ENCODE assay signal across 23 cellular contexts in genomic region chr16:2278956-2279800, GRCh38. TPM values are rescaled to one million over a fixed set of nuclear protein-coding genes. Genes with fewer than 3 reads are reported as not detected.
A peak's percentile ranks its signal among the peaks of the same experiment; 100 is the strongest.
DNase-seq lines count a peak whose midpoint lies in the region; ATAC-seq, FAIRE-seq and TF ChIP-seq lines count a peak whose summit lies in the region.
"Had no signal": no experiment of that assay in that cellular context is flagged by ENCODE, and none has a peak within 500 bp of the region (broad histone marks: within the 10 kb centered on the region; RNA-seq: fewer than 3 reads in every experiment).

No MANE protein-coding gene starts in this region.

- no peaks in the 10 kb centered on the region for H3K23me2 ChIP-seq in H1 (ENCODE audit: low read depth, low read length)

- no peak overlapping the region for H2AK5ac ChIP-seq in H1 (ENCODE audit: low read depth, low read length)

- no peak overlapping the region for H2BK20ac ChIP-seq in H1 (ENCODE audit: low read length)

- TF ChIP-seq EP300 in H1 (IDR thresholded peaks at IDR 0.05; ENCODE audit: borderline replicate concordance in 1 of 2, low read depth in 2 of 2, low read length in 2 of 2): no peak

- H4K8ac ChIP-seq in H1 (ENCODE audit: extremely low read depth, insufficient read depth, low read length): no peak overlapping the region

- H3K14ac ChIP-seq in H1 (ENCODE audit: insufficient read length): no peak overlapping the region

- H3K4me1 ChIP-seq in H1 (replicated peaks in 1 of 4; ENCODE audit: control insufficient read depth in 3 of 4, insufficient read depth in 4 of 4, low read length in 3 of 4): no peaks in the 10 kb centered on the region; a peak in 1 of 7 replicates
- H3K4me1 ChIP-seq in osteoblast (ENCODE audit: insufficient read depth, low read length): no peaks in the 10 kb centered on the region
- H3K4me1 ChIP-seq in ascending aorta: no peaks in the 10 kb centered on the region

- H4K20me1 ChIP-seq in H1 (replicated peaks in 1 of 2; ENCODE audit: control insufficient read depth in 1 of 2, insufficient read depth in 2 of 2, low read length in 2 of 2) (peaks cover 2 to 3% of the 10 kb centered on the region in 2 experiments), osteoblast (ENCODE audit: insufficient read depth, low read length) (no peaks in the 10 kb centered on the region)

- no peak for TF ChIP-seq RAD21 in H1 (IDR thresholded peaks at IDR 0.05 in 1 of 2, conservative IDR thresholded peaks at IDR 0.05 in 1 of 2; ENCODE audit: low read depth in 2 of 2, low read length in 2 of 2)

- no peak overlapping the region for H3K27ac ChIP-seq in H1 (ENCODE audit: low read depth, low read length)
- H3K27ac ChIP-seq in osteoblast (ENCODE audit: low read depth, low read length): no peak overlapping the region
- H3K27ac ChIP-seq in ascending aorta: no peak overlapping the region
- H3K27ac ChIP-seq: BLaER1 treated with 17β-estradiol and CSF1 and Interleukin-3, amounts not matched to agents 10 nM and 100 nM; KMS-11; PC-9; RWPE1 had no signal

- no peak overlapping the region for H3K56ac ChIP-seq in H1 (replicated peaks; ENCODE audit: insufficient read length, low read depth, low read length)

- no peak for ATAC-seq in stimulated activated naive CD8-positive, alpha-beta T cell treated with anti-CD3 and anti-CD28 coated beads, Interleukin-15, Interleukin-2, amounts not matched to agents 100 U/mL and 50 U/mL, for 24 hours

- H3K27me3 ChIP-seq in H1 (replicated peaks in 1 of 4; ENCODE audit: control insufficient read depth in 3 of 4, extremely low read depth in 1 of 4, insufficient read depth in 3 of 4, low read length in 3 of 4): no peaks in the 10 kb centered on the region
- H3K27me3 ChIP-seq in osteoblast (ENCODE audit: insufficient read depth, low read length): peaks cover 39% of the 10 kb centered on the region
- H3K27me3 ChIP-seq in ascending aorta: no peaks in the 10 kb centered on the region
- H3K27me3 ChIP-seq: BLaER1 treated with 17β-estradiol and CSF1 and Interleukin-3, amounts not matched to agents 10 nM and 100 nM had no signal

- DNase-seq in NCI-H2171 treated with DMSO at 0.1 percent for 48 hours (lab: John Stamatoyannopoulos, UW): peak; percentile 16
- no peak for DNase-seq in NCI-H2171 (lab: John Stamatoyannopoulos, UW)
- DNase-seq in NCI-H524 treated with DMSO at 0.1 percent for 48 hours (lab: John Stamatoyannopoulos, UW): peak; percentile 86
- no peak for DNase-seq in H1 (ENCODE audit: low read depth in 1 of 2, low spot score in 2 of 2)
- peak; percentile 87 for DNase-seq in osteoblast (ENCODE audit: insufficient read length, low spot score, missing footprints)
- no peak for DNase-seq in activated CD4-positive, alpha-beta T cell treated with anti-CD3 and anti-CD28 coated beads, Interleukin-2, amount 50 U/mL, for 1 hour
- DNase-seq in stimulated activated naive CD8-positive, alpha-beta T cell treated with anti-CD3 and anti-CD28 coated beads, Interleukin-15, Interleukin-2, amounts not matched to agents 100 U/mL and 50 U/mL, for 24 hours: no peak
- DNase-seq in ascending aorta (ENCODE audit: low spot score in 2 of 2): no peak
- DNase-seq: CD4-positive, alpha-beta memory T cell; EL; GF-D8; IMR-90; NCI-H1105 treated with DMSO at 0.1 percent for 48 hours; NCI-H2029 treated with DMSO at 0.1 percent for 48 hours; NCI-H446; NCI-H69; PC-9; SIG-M5; SK-N-SH had no signal

- TF ChIP-seq CTCF in H1 (IDR thresholded peaks at IDR 0.05; ENCODE audit: control extremely low read depth in 1 of 3, insufficient read depth in 1 of 3, low read depth in 1 of 3, low read length in 3 of 3) (no peak), osteoblast (IDR thresholded peaks at IDR 0.05; ENCODE audit: extremely low read depth, low read depth, low read length) (no peak), ascending aorta (IDR thresholded peaks at IDR 0.05) (no peak)

- CTCF ChIA-PET in H1 (lab: Charles Lee; ENCODE audit: partially characterized antibody): interaction anchor here (0.7 to 4.8 kb wide), 21 partner anchors 9 to 222 kb away, joined by 3 to 30 read pairs (median 4); partner anchors contain the start of genes ABCA3 and TBC1D24

- H3K23ac ChIP-seq in H1 (ENCODE audit: insufficient read length): no peak overlapping the region

- no peak overlapping the region for H3K4ac ChIP-seq in H1 (replicated peaks; ENCODE audit: insufficient read length, low read depth, low read length)

- no peak overlapping the region for H2AFZ ChIP-seq in H1 (ENCODE audit: low read length)
- H2AFZ ChIP-seq in osteoblast (ENCODE audit: low read length): no peak overlapping the region
- H2AFZ ChIP-seq: PC-9 had no signal

- 0 out of 2 replicates have a peak overlapping the region, but pooled peaks have one; percentile 3 for H2BK12ac ChIP-seq in H1 (ENCODE audit: low read depth, low read length)

- H3K4me3 ChIP-seq in H1 (ENCODE audit: extremely low read depth in 1 of 4, insufficient read depth in 2 of 4, low read depth in 3 of 4, low read length in 4 of 4): no peak overlapping the region
- H3K4me3 ChIP-seq in osteoblast (ENCODE audit: insufficient read depth, low read length): no peak overlapping the region
- no peak overlapping the region for H3K4me3 ChIP-seq in ascending aorta
- H3K4me3 ChIP-seq: BLaER1 treated with 17β-estradiol and CSF1 and Interleukin-3, amounts not matched to agents 10 nM and 100 nM; PC-9 had no signal

- no peak overlapping the region for H4K91ac ChIP-seq in H1 (replicated peaks; ENCODE audit: insufficient read length, low read length)

- no peak overlapping the region for H2BK5ac ChIP-seq in H1 (ENCODE audit: low read depth, low read length)

- H2BK120ac ChIP-seq in H1 (replicated peaks; ENCODE audit: low read depth, low read length): no peak overlapping the region

- no peaks in the 10 kb centered on the region for H3K9me3 ChIP-seq in H1 (ENCODE audit: insufficient read depth in 2 of 2, low read depth in 1 of 2, low read length in 1 of 2)
- no peaks in the 10 kb centered on the region for H3K9me3 ChIP-seq in osteoblast (ENCODE audit: low read depth, low read length)
- no peaks in the 10 kb centered on the region for H3K9me3 ChIP-seq in ascending aorta
- H3K9me3 ChIP-seq: BLaER1 treated with 17β-estradiol and CSF1 and Interleukin-3, amounts not matched to agents 10 nM and 100 nM; SK-N-SH had no signal

- POLR2A ChIA-PET in H1 (lab: Charles Lee; ENCODE audit: partially characterized antibody): interaction anchor here (1.1 to 3.6 kb wide), 10 partner anchors 9 to 324 kb away, joined by 3 to 29 read pairs (median 4); partner anchors contain the start of genes ECI1 and TRAF7

- intact Hi-C loops in ascending aorta (cut with DNase I): loop anchor here (10.0 kb wide), 1 partner anchor 56 kb away; no protein-coding TSS in a partner anchor

- no peak overlapping the region for H2BK15ac ChIP-seq in H1 (ENCODE audit: low read length)

- no peak for TF ChIP-seq POLR2A in H1 (IDR thresholded peaks at IDR 0.05; ENCODE audit: control extremely low read depth in 1 of 2, low read depth in 2 of 2, low read length in 2 of 2)

- 91% methylated on average over 26 of the region's 26 CpGs; no CpG with 5 or more reads in 1 of the 2 experiments for WGBS in H1 (ENCODE audit: extremely low coverage in 1 of 2, insufficient coverage in 1 of 2, insufficient read length in 1 of 2, insufficient replicate concordance in 2 of 2, low coverage in 1 of 2, low lambda C conversion rate in 2 of 2, missing lambda C conversion rate in 1 of 2), 2 experiments

- FAIRE-seq in H1 (lab: Jason Lieb, UNC): no peak
- FAIRE-seq: GM19239 had no signal

- no peak overlapping the region for H3K18ac ChIP-seq in H1 (ENCODE audit: extremely low read depth, low read length)

- no peaks in the 10 kb centered on the region for H3K79me2 ChIP-seq in H1 (ENCODE audit: control insufficient read depth in 1 of 2, insufficient read depth in 2 of 2, low read length in 2 of 2)
- no peaks in the 10 kb centered on the region for H3K79me2 ChIP-seq in osteoblast (ENCODE audit: insufficient read depth, low read length)

- H3K36me3 ChIP-seq in H1 (ENCODE audit: control insufficient read depth in 2 of 4, insufficient read depth in 4 of 4, low read length in 3 of 4) (no peaks in the 10 kb centered on the region), osteoblast (ENCODE audit: insufficient read depth, low read length) (no peaks in the 10 kb centered on the region), ascending aorta (peaks cover 10 to 56% of the 10 kb centered on the region in 2 donors)
- H3K36me3 ChIP-seq: BLaER1 treated with 17β-estradiol and CSF1 and Interleukin-3, amounts not matched to agents 10 nM and 100 nM had no signal

- H3K9ac ChIP-seq in H1 (replicated peaks in 1 of 4; ENCODE audit: extremely low read depth in 1 of 4, low read depth in 3 of 4, low read length in 3 of 4): no peak overlapping the region
- H3K9ac ChIP-seq: BLaER1 treated with 17β-estradiol and CSF1 and Interleukin-3, amounts not matched to agents 10 nM and 100 nM; KMS-11; SK-N-SH had no signal

- no peak overlapping the region for H4K5ac ChIP-seq in H1 (ENCODE audit: insufficient read length, low read depth, low read length)

- no peak overlapping the region for H3K4me2 ChIP-seq in H1 (ENCODE audit: insufficient read depth in 1 of 2, low read depth in 2 of 2, low read length in 2 of 2)
- no peak overlapping the region for H3K4me2 ChIP-seq in osteoblast (ENCODE audit: insufficient read depth, low read length)
- H3K4me2 ChIP-seq: BLaER1 treated with 17β-estradiol and CSF1 and Interleukin-3, amounts not matched to agents 10 nM and 100 nM; KMS-11; PC-9; SK-N-SH had no signal

- H3K79me1 ChIP-seq in H1 (ENCODE audit: low read depth, low read length): no peaks in the 10 kb centered on the region

RNA-seq across cellular contexts. Expression of gene RNPS1, which starts 11.3 kb away (rescaled TPM):
- 330 and 357 TPM in 2 replicates for total RNA-seq in H1 (2021; fragmentation: NEBNext Ultra II Directional; extraction: Animal tissue kit (Norgen Biotek cat#: 25700))
- 350 and 516 TPM in 2 replicates for polyA plus RNA-seq in H1 (2011; rRNA removed)
- 390 TPM for polyA plus RNA-seq in H1 (2011; cell fraction: cytosol; rRNA removed)
- 343 TPM for polyA plus RNA-seq in H1 (2011; cell fraction: nucleus; rRNA removed)
- polyA plus RNA-seq in H1 (2012, experiment 1 of 2): 265 to 341 TPM (median 323 TPM) in 4 replicates
- polyA plus RNA-seq in H1 (2012, experiment 2 of 2): 331 TPM
- 282 TPM for polyA plus RNA-seq in H1 (2013, experiment 1 of 2)
- polyA plus RNA-seq in H1 (2013, experiment 2 of 2): 281 TPM
- 137 and 199 TPM in 2 replicates for polyA minus RNA-seq in H1 (2011; rRNA and poly(A)+ RNA removed)
- 150 TPM for polyA minus RNA-seq in H1 (2011; cell fraction: cytosol; rRNA and poly(A)+ RNA removed)
- 141 TPM for polyA minus RNA-seq in H1 (2011; cell fraction: nucleus; rRNA and poly(A)+ RNA removed)
- total RNA-seq in osteoblast (64.2 and 81.1 TPM in 2 replicates), ascending aorta (134 TPM)

RNA-seq across cellular contexts. Expression of gene ECI1, which starts 27.8 kb away (rescaled TPM):
- 79.5 and 80.0 TPM in 2 replicates for total RNA-seq in H1 (2021; fragmentation: NEBNext Ultra II Directional; extraction: Animal tissue kit (Norgen Biotek cat#: 25700))
- polyA plus RNA-seq in H1 (2011; rRNA removed): 151 and 154 TPM in 2 replicates
- 133 TPM for polyA plus RNA-seq in H1 (2011; cell fraction: cytosol; rRNA removed)
- 128 TPM for polyA plus RNA-seq in H1 (2011; cell fraction: nucleus; rRNA removed)
- 67.8 to 120 TPM (median 104 TPM) in 4 replicates for polyA plus RNA-seq in H1 (2012, experiment 1 of 2)
- polyA plus RNA-seq in H1 (2012, experiment 2 of 2): 83.0 TPM
- 59.9 TPM for polyA plus RNA-seq in H1 (2013, experiment 1 of 2)
- polyA plus RNA-seq in H1 (2013, experiment 2 of 2): 52.9 TPM
- polyA minus RNA-seq in H1 (2011; rRNA and poly(A)+ RNA removed): 20.6 and 24.2 TPM in 2 replicates
- polyA minus RNA-seq in H1 (2011; cell fraction: cytosol; rRNA and poly(A)+ RNA removed): 42.8 TPM
- 39.6 TPM for polyA minus RNA-seq in H1 (2011; cell fraction: nucleus; rRNA and poly(A)+ RNA removed)
- total RNA-seq in osteoblast (42.3 and 44.5 TPM in 2 replicates), ascending aorta (10.9 TPM)

RNA-seq across cellular contexts. Expression of gene DNASE1L2, which starts 42.9 kb away (rescaled TPM):
- 0.19 and 0.35 TPM in 2 replicates for total RNA-seq in H1 (2021; fragmentation: NEBNext Ultra II Directional; extraction: Animal tissue kit (Norgen Biotek cat#: 25700))
- polyA plus RNA-seq in H1 (2011; rRNA removed): 0.75 and 0.97 TPM in 2 replicates
- polyA plus RNA-seq in H1 (2011; cell fraction: cytosol; rRNA removed): 0.41 TPM
- polyA plus RNA-seq in H1 (2011; cell fraction: nucleus; rRNA removed): 2.0 TPM
- polyA plus RNA-seq in H1 (2012, experiment 1 of 2): 0.20 to 0.64 TPM (median 0.42 TPM) in 4 replicates
- polyA plus RNA-seq in H1 (2012, experiment 2 of 2): 0.24 TPM
- polyA plus RNA-seq in H1 (2013, experiment 1 of 2): 0.28 TPM
- 0.22 TPM for polyA plus RNA-seq in H1 (2013, experiment 2 of 2)
- polyA minus RNA-seq in H1 (2011; rRNA and poly(A)+ RNA removed): 0.09 and 0.12 TPM in 2 replicates
- not detected for polyA minus RNA-seq in H1 (2011; cell fraction: cytosol; rRNA and poly(A)+ RNA removed)
- polyA minus RNA-seq in H1 (2011; cell fraction: nucleus; rRNA and poly(A)+ RNA removed): 0.60 TPM
- total RNA-seq in osteoblast: 0.72 and 0.88 TPM in 2 replicates
- not detected for total RNA-seq in ascending aorta
- polyA plus RNA-seq: CD4-positive, alpha-beta memory T cell had no signal

RNA-seq across cellular contexts. Expression of gene E4F1, which starts 55.8 kb away (rescaled TPM):
- 21.9 and 22.2 TPM in 2 replicates for total RNA-seq in H1 (2021; fragmentation: NEBNext Ultra II Directional; extraction: Animal tissue kit (Norgen Biotek cat#: 25700))
- polyA plus RNA-seq in H1 (2011; rRNA removed): 27.0 and 34.2 TPM in 2 replicates
- polyA plus RNA-seq in H1 (2011; cell fraction: cytosol; rRNA removed): 31.8 TPM
- 122 TPM for polyA plus RNA-seq in H1 (2011; cell fraction: nucleus; rRNA removed)
- 10.7 to 22.9 TPM (median 21.9 TPM) in 4 replicates for polyA plus RNA-seq in H1 (2012, experiment 1 of 2)
- 12.4 TPM for polyA plus RNA-seq in H1 (2012, experiment 2 of 2)
- polyA plus RNA-seq in H1 (2013, experiment 1 of 2): 15.0 TPM
- polyA plus RNA-seq in H1 (2013, experiment 2 of 2): 11.6 TPM
- polyA minus RNA-seq in H1 (2011; rRNA and poly(A)+ RNA removed): 7.6 and 10.1 TPM in 2 replicates
- 18.4 TPM for polyA minus RNA-seq in H1 (2011; cell fraction: cytosol; rRNA and poly(A)+ RNA removed)
- 24.6 TPM for polyA minus RNA-seq in H1 (2011; cell fraction: nucleus; rRNA and poly(A)+ RNA removed)
- total RNA-seq in osteoblast (30.9 and 31.5 TPM in 2 replicates), ascending aorta (39.7 TPM)

Comparison
In these comparisons a context has a peak if more than half of its experiments do, and no peak if none do; other contexts are left out.
1. DNase-seq: peak in NCI-H2171 treated with DMSO at 0.1 percent for 48 hours (single experiment), NCI-H524 treated with DMSO at 0.1 percent for 48 hours (single experiment) and osteoblast (single experiment); none in NCI-H2171 (single experiment), H1 (0 of 2), activated CD4-positive, alpha-beta T cell treated with anti-CD3 and anti-CD28 coated beads, Interleukin-2, amount 50 U/mL, for 1 hour (single experiment), stimulated activated naive CD8-positive, alpha-beta T cell treated with anti-CD3 and anti-CD28 coated beads, Interleukin-15, Interleukin-2, amounts not matched to agents 100 U/mL and 50 U/mL, for 24 hours (single experiment) and ascending aorta (0 of 2).